In genomic region chr7:84022009-84022408, GRCh38 we compare ENCODE assay signal across 1 cellular context.
TF ChIP-seq lines count a peak whose summit lies in the region.

No MANE protein-coding gene starts in this region.

TF ChIP-seq in HepG2, 621 proteins besides CTCF, POLR2A, EP300 and RAD21 (continued from another document):
- TF ChIP-seq, protein P1, sequence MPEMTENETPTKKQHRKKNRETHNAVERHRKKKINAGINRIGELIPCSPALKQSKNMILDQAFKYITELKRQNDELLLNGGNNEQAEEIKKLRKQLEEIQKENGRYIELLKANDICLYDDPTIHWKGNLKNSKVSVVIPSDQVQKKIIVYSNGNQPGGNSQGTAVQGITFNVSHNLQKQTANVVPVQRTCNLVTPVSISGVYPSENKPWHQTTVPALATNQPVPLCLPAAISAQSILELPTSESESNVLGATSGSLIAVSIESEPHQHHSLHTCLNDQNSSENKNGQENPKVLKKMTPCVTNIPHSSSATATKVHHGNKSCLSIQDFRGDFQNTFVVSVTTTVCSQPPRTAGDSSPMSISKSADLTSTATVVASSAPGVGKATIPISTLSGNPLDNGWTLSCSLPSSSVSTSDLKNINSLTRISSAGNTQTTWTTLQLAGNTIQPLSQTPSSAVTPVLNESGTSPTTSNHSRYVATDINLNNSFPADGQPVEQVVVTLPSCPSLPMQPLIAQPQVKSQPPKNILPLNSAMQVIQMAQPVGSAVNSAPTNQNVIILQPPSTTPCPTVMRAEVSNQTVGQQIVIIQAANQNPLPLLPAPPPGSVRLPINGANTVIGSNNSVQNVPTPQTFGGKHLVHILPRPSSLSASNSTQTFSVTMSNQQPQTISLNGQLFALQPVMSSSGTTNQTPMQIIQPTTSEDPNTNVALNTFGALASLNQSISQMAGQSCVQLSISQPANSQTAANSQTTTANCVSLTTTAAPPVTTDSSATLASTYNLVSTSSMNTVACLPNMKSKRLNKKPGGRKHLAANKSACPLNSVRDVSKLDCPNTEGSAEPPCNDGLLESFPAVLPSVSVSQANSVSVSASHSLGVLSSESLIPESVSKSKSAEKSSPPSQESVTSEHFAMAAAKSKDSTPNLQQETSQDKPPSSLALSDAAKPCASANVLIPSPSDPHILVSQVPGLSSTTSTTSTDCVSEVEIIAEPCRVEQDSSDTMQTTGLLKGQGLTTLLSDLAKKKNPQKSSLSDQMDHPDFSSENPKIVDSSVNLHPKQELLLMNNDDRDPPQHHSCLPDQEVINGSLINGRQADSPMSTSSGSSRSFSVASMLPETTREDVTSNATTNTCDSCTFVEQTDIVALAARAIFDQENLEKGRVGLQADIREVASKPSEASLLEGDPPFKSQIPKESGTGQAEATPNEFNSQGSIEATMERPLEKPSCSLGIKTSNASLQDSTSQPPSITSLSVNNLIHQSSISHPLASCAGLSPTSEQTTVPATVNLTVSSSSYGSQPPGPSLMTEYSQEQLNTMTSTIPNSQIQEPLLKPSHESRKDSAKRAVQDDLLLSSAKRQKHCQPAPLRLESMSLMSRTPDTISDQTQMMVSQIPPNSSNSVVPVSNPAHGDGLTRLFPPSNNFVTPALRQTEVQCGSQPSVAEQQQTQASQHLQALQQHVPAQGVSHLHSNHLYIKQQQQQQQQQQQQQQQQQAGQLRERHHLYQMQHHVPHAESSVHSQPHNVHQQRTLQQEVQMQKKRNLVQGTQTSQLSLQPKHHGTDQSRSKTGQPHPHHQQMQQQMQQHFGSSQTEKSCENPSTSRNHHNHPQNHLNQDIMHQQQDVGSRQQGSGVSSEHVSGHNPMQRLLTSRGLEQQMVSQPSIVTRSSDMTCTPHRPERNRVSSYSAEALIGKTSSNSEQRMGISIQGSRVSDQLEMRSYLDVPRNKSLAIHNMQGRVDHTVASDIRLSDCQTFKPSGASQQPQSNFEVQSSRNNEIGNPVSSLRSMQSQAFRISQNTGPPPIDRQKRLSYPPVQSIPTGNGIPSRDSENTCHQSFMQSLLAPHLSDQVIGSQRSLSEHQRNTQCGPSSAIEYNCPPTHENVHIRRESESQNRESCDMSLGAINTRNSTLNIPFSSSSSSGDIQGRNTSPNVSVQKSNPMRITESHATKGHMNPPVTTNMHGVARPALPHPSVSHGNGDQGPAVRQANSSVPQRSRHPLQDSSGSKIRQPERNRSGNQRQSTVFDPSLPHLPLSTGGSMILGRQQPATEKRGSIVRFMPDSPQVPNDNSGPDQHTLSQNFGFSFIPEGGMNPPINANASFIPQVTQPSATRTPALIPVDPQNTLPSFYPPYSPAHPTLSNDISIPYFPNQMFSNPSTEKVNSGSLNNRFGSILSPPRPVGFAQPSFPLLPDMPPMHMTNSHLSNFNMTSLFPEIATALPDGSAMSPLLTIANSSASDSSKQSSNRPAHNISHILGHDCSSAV (CRISPR knock-in tag; IDR thresholded peaks at IDR 0.05; ENCODE audit: borderline replicate concordance), result no peak
- TF ChIP-seq MAFK (conservative IDR thresholded peaks at IDR 0.05 in 1 of 2, IDR thresholded peaks at IDR 0.05 in 1 of 2; ENCODE audit: low read length in 2 of 2), result peak; percentile 63 to 79; a peak in 3 of 4 replicates
